22 cellular contexts compared by ENCODE assay signal in genomic region chr1:57910782-57911181, GRCh38.
"Had no signal": no experiment of that assay in that cellular context is flagged by ENCODE, and none has a peak within 500 bp of the region (broad histone marks: within the 10 kb centered on the region; RNA-seq: fewer than 3 reads in every experiment).

No MANE protein-coding gene starts in this region.

- ATAC-seq: effector memory CD8-positive, alpha-beta T cell; gastrocnemius medialis; left cardiac atrium; left lung; naive thymus-derived CD4-positive, alpha-beta T cell; right lobe of liver; stimulated activated naive B cell treated with anti-CD40 and anti-IgM and Interleukin-4, amounts not matched to agents 10 μg/mL and 1 μg/mL and 100 μg/mL, for 72 hours; stimulated activated naive CD8-positive, alpha-beta T cell treated with anti-CD3 and anti-CD28 coated beads, Interleukin-15, amount 100 ng/mL, for 72 hours; upper lobe of right lung had no signal

- H3K9me3 ChIP-seq: gastrocnemius medialis, right lobe of liver, suprapubic skin, transverse colon, upper lobe of right lung, uterus had no signal

- H3K36me3 ChIP-seq: gastrocnemius medialis, left lung, neural progenitor cell, right lobe of liver, suprapubic skin, transverse colon, upper lobe of right lung, uterus had no signal

- H3K79me2 ChIP-seq: parathyroid adenoma had no signal

- DNase-seq: cortex of kidney; effector memory CD8-positive, alpha-beta T cell; gastrocnemius medialis; kidney; left cardiac atrium; left lung; mesendoderm; midbrain; naive thymus-derived CD4-positive, alpha-beta T cell; right lobe of liver; small intestine; stimulated activated CD4-positive, alpha-beta T cell treated with anti-CD3 and anti-CD28 coated beads, Interleukin-15, amount 100 ng/mL, for 24 hours; stimulated activated CD4-positive, alpha-beta T cell treated with anti-CD3 and anti-CD28 coated beads, Interleukin-2, amount 100 ng/mL, for 48 hours; stimulated activated naive B cell treated with anti-CD40 and anti-IgM and Interleukin-4, amounts not matched to agents 10 μg/mL and 1 μg/mL and 100 μg/mL, for 72 hours; stimulated activated naive CD8-positive, alpha-beta T cell treated with anti-CD3 and anti-CD28 coated beads, Interleukin-15, amount 100 ng/mL, for 72 hours; transverse colon; upper lobe of right lung; uterus had no signal

- H3K27me3 ChIP-seq: gastrocnemius medialis, left lung, neural progenitor cell, right lobe of liver, suprapubic skin, transverse colon, upper lobe of right lung, uterus had no signal

- H3K27ac ChIP-seq: gastrocnemius medialis, left lung, neural progenitor cell, parathyroid adenoma, right lobe of liver, suprapubic skin, transverse colon, upper lobe of right lung, uterus had no signal

- H3K9ac ChIP-seq: neural progenitor cell, parathyroid adenoma had no signal

- H2AFZ ChIP-seq: neural progenitor cell, parathyroid adenoma had no signal

- H3K4me2 ChIP-seq: neural progenitor cell had no signal

- H3K4me1 ChIP-seq: gastrocnemius medialis, left lung, parathyroid adenoma, right lobe of liver, suprapubic skin, transverse colon, upper lobe of right lung, uterus had no signal

- H3K4me3 ChIP-seq: gastrocnemius medialis, left lung, neural progenitor cell, right lobe of liver, suprapubic skin, transverse colon, upper lobe of right lung, uterus had no signal

- FAIRE-seq: endometrium, kidney, small intestine had no signal
